Comparison of ENCODE assay signal across 10 cellular contexts in the genomic region with DNA sequence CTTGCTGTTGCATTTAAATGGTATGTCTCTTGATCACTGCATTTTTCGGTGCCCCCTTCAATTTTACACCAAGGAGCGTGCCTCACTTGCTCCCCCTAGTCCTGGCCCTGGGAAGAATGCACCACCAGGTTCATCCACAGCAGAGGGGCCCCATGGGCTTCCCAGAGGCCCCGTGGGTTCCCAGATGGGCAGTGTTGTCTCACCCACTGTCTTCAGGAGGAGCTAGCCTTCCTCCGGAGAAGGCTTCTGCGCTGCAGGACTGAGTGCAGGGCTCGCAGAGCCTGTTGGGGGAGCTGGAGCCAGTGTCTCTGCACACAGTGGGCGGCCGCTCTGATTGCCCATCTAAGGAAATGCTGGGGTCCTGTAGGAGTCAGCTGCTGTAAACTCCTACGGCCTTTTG. TPM values are rescaled to one million over a fixed set of nuclear protein-coding genes. Genes with fewer than 3 reads are reported as not detected.
DNase-seq lines count a peak whose midpoint lies in the region; ATAC-seq and TF ChIP-seq lines count a peak whose summit lies in the region.
"Had no signal": no experiment of that assay in that cellular context is flagged by ENCODE, and none has a peak within 500 bp of the region (broad histone marks: within the 10 kb centered on the region; RNA-seq: fewer than 3 reads in every experiment).

No MANE protein-coding gene starts in this region.

- H3K27ac ChIP-seq in WERI-Rb-1 (no peak overlapping the region), heart left ventricle (peak overlapping the region in 2 of 12 donors; percentile 2 to 26), osteoblast (ENCODE audit: low read depth, low read length) (no peak overlapping the region), aorta (ENCODE audit: low read depth in 1 of 2, low read length in 2 of 2) (no peak overlapping the region)
- H3K27ac ChIP-seq: BLaER1 treated with 17β-estradiol and CSF1 and Interleukin-3, amounts not matched to agents 10 nM and 100 nM had no signal

- TF ChIP-seq CTCF in Calu3 (IDR thresholded peaks at IDR 0.05; ENCODE audit: unreplicated experiment) = peak; percentile 37
- TF ChIP-seq CTCF in WERI-Rb-1 (IDR thresholded peaks at IDR 0.05; ENCODE audit: low read depth, low read length) = peak; percentile 29; the same call in 1 of the 2 replicates
- peak in 10 of 12 donors; percentile 11 to 60 (median 32) for TF ChIP-seq CTCF in heart left ventricle (IDR thresholded peaks at IDR 0.05)
- TF ChIP-seq CTCF in osteoblast (IDR thresholded peaks at IDR 0.05; ENCODE audit: extremely low read depth, low read depth, low read length) = peak; percentile 12

- H3K79me2 ChIP-seq in osteoblast (ENCODE audit: insufficient read depth, low read length) = no peaks in the 10 kb centered on the region

- DNase-seq in Calu3 (no peak), WERI-Rb-1 (no peak), heart left ventricle (peak in 4 of 5 donors; percentile 45 to 55 (median 54)), osteoblast (ENCODE audit: insufficient read length, low spot score, missing footprints) (no peak), aorta (no peak), HK-2 (ENCODE audit: unreplicated experiment) (no peak)
- DNase-seq: transverse colon had no signal

- no peak overlapping the region for H3K4me2 ChIP-seq in osteoblast (ENCODE audit: insufficient read depth, low read length)
- H3K4me2 ChIP-seq: BLaER1 treated with 17β-estradiol and CSF1 and Interleukin-3, amounts not matched to agents 10 nM and 100 nM had no signal

- H3K27me3 ChIP-seq in WERI-Rb-1 (ENCODE audit: insufficient read depth, low read depth, severe bottlenecking) (no peaks in the 10 kb centered on the region), heart left ventricle (no peaks in the 10 kb centered on the region), osteoblast (ENCODE audit: insufficient read depth, low read length) (peaks cover 5% of the 10 kb centered on the region), aorta (ENCODE audit: control insufficient read depth in 1 of 2, insufficient read depth in 2 of 2, low read length in 1 of 2) (no peaks in the 10 kb centered on the region)
- H3K27me3 ChIP-seq: BLaER1 treated with 17β-estradiol and CSF1 and Interleukin-3, amounts not matched to agents 10 nM and 100 nM; transverse colon had no signal

- H3K4me3 ChIP-seq in WERI-Rb-1 (ENCODE audit: low read depth, low read length) (no peak overlapping the region), heart left ventricle (peak overlapping the region in 3 of 12 donors; percentile 16 to 36 (median 24)), osteoblast (ENCODE audit: insufficient read depth, low read length) (no peak overlapping the region), aorta (ENCODE audit: low read length in 2 of 2) (no peak overlapping the region)
- H3K4me3 ChIP-seq: BLaER1 treated with 17β-estradiol and CSF1 and Interleukin-3, amounts not matched to agents 10 nM and 100 nM; transverse colon had no signal

- H3K4me3 Mint-ChIP-seq in Calu3 (ENCODE audit: low read depth, unreplicated experiment) = no peak overlapping the region

- CTCF ChIA-PET in Calu3 (lab: Charles Lee) = interaction anchor here (4.5 kb wide), 1 partner anchor 108 kb away, joined by 84 read pairs; no protein-coding TSS in a partner anchor

- no peaks in the 10 kb centered on the region for H4K20me1 ChIP-seq in osteoblast (ENCODE audit: insufficient read depth, low read length)
- H4K20me1 ChIP-seq: BLaER1 treated with 17β-estradiol and CSF1 and Interleukin-3, amounts not matched to agents 10 nM and 100 nM had no signal

- H3K4me1 ChIP-seq in heart left ventricle (peaks cover 0 to 15% (median 0%) of the 10 kb centered on the region in 12 donors), osteoblast (ENCODE audit: insufficient read depth, low read length) (no peaks in the 10 kb centered on the region), aorta (ENCODE audit: control insufficient read depth in 1 of 2, insufficient read depth in 2 of 2, low read length in 2 of 2) (no peaks in the 10 kb centered on the region)
- H3K4me1 ChIP-seq: BLaER1 treated with 17β-estradiol and CSF1 and Interleukin-3, amounts not matched to agents 10 nM and 100 nM had no signal

- H3K9me3 ChIP-seq in WERI-Rb-1 (ENCODE audit: severe bottlenecking) = no peaks in the 10 kb centered on the region
- no peaks in the 10 kb centered on the region for H3K9me3 ChIP-seq in heart left ventricle
- H3K9me3 ChIP-seq in osteoblast (ENCODE audit: low read depth, low read length) = no peaks in the 10 kb centered on the region
- H3K9me3 ChIP-seq in aorta (ENCODE audit: control insufficient read depth, low read length) = no peaks in the 10 kb centered on the region
- H3K9me3 ChIP-seq: BLaER1 treated with 17β-estradiol and CSF1 and Interleukin-3, amounts not matched to agents 10 nM and 100 nM; transverse colon had no signal

- TF ChIP-seq POLR2A in heart left ventricle (IDR thresholded peaks at IDR 0.05) = no peak

- ATAC-seq in heart left ventricle = peak in 3 of 4 donors; percentile 80 to 90 (median 84)
- no peak for ATAC-seq in HG03378 (IDR thresholded peaks at IDR 0.05; ENCODE audit: unreplicated experiment)
- no peak for ATAC-seq in aorta (ENCODE audit: low FRiP score)
- ATAC-seq in HG02970 (IDR thresholded peaks at IDR 0.05; ENCODE audit: low FRiP score, unreplicated experiment) = no peak

- no peak overlapping the region for H2AFZ ChIP-seq in osteoblast (ENCODE audit: low read length)

- H3K36me3 ChIP-seq in WERI-Rb-1 (no peaks in the 10 kb centered on the region), heart left ventricle (no peaks in the 10 kb centered on the region), osteoblast (ENCODE audit: insufficient read depth, low read length) (no peaks in the 10 kb centered on the region), aorta (ENCODE audit: control insufficient read depth in 1 of 2, insufficient read depth in 2 of 2, low read length in 1 of 2) (no peaks in the 10 kb centered on the region)
- H3K36me3 ChIP-seq: BLaER1 treated with 17β-estradiol and CSF1 and Interleukin-3, amounts not matched to agents 10 nM and 100 nM; transverse colon had no signal

- intact Hi-C loops in Calu3 (cut with micrococcal nuclease; ENCODE audit: unreplicated experiment) (no loop called here), heart left ventricle (cut with DNase I) (loop anchor here in 9 of 10 donors (2.0 to 10.0 kb wide), 7 partner anchors 104 to 432 kb away; partner anchors contain the start of gene ALDH1A2 (in 8 of the 9)), aorta (cut with DNase I) (loop anchor here (10.0 kb wide), 2 partner anchors 112 to 312 kb away; partner anchors contain the start of gene ALDH1A2 (in 2 of the 2))

- no peaks in the 10 kb centered on the region for H3K36me3 Mint-ChIP-seq in Calu3 (ENCODE audit: insufficient read depth, unreplicated experiment)

- 56 to 61% (median 59%) methylated on average over 8 to 9 of the region's 9 CpGs for WGBS in heart left ventricle, 4 donors
- WGBS in aorta, 2 donors = 27 to 34% methylated on average over 9 of the region's 9 CpGs

- H3K27ac Mint-ChIP-seq in Calu3 (ENCODE audit: unreplicated experiment) = no peak overlapping the region

- H3K9me3 Mint-ChIP-seq in Calu3 (ENCODE audit: low read depth, unreplicated experiment) = no peaks in the 10 kb centered on the region

- BruUV-seq in Calu3 (replicated peaks; lab: Mats Ljungman, UMichigan) = no TSS peak

- no peaks in the 10 kb centered on the region for H3K27me3 Mint-ChIP-seq in Calu3 (ENCODE audit: unreplicated experiment)

- no peaks in the 10 kb centered on the region for H3K4me1 Mint-ChIP-seq in Calu3 (ENCODE audit: low read depth, unreplicated experiment)

RNA-seq across cellular contexts. Expression of gene POLR2M, which starts 45.9 kb away (rescaled TPM):
- 102 and 107 TPM in 2 replicates for total RNA-seq in Calu3 (2022)
- 100 to 1,000 TPM in 1 of 9 donors, 10 to 100 TPM in 8; 23.6 to 243 (median 52.8) TPM for total RNA-seq in heart left ventricle
- 100 to 1,000 TPM in 1 of 2 donors, 10 to 100 TPM in 1; 17.4 to 210 TPM for polyA plus RNA-seq in heart left ventricle
- 154 and 416 TPM in 2 replicates for total RNA-seq in osteoblast
- 100 to 1,000 TPM; 102 to 119 TPM for total RNA-seq in aorta
- polyA plus RNA-seq in aorta = 100 to 1,000 TPM; 236 to 246 TPM

Comparison
In these comparisons a context has a peak if more than half of its experiments do, and no peak if none do; other contexts are left out.
1. DNase-seq: peak in heart left ventricle (4 of 5); none in Calu3 (single experiment), WERI-Rb-1 (single experiment), osteoblast (single experiment), aorta (0 of 2) and HK-2 (single experiment).
2. ATAC-seq: peak in heart left ventricle (3 of 4); none in HG03378 (single experiment), aorta (single experiment) and HG02970 (single experiment).
3. Peak in every context shown above with its lines, with median percentiles within 50 percentile points of each other: CTCF ChIP-seq.